In the genomic region with DNA sequence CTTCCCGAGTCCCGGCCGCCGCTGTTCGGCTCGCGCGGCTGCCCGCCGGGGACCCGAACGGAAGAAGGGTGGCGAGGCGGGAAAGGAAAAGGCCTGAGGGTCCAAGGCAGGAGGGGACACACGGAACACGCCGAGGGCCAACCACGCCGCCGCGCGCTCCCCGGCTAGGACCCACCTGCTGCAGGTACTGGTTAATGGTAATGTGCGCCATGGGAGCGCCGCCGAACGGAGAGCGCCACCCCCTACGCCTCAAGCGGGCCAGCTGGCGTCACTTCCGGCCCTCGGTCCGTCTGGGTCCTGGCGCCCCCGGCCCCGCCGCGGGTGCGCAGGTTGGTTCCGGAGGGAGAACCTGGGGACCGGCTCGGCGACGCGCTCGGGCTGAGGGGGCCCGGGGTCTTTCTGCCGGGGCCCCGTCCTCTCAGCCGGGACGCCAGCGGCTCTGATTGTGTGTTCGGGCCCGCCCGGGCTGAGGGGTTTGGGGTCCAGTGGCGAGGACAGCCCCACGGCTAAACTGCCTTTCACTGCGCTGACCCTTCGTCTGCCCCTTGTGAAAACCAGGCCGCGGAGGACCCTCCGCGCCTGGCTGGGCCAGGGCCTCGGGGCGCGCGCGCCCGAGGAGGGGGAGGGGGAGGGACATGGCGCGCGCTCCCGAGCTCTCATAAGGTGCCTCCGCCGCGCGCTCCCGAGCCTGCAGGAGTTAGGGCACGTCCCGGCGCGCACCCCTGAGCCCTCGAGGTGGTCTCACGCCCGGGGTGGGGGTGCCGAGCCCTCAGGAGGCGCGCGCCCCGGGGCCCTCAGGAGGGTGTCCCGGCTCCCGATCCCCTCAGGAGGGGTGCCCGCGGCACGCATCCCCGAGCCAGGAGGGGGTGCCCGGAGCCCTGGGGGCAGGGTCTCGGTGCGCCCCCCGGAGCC, we compare ENCODE assay signal across 1 cellular context.
TF ChIP-seq lines count a peak whose summit lies in the region.

A gene (minus strand): TSS at position 246 of the 912 bp plus-strand sequence. CDS start 35 bp downstream, at position 211.

TF ChIP-seq in HepG2, 621 proteins besides CTCF, POLR2A, EP300 and RAD21 (continued from another document and continues in another):
- TF ChIP-seq, protein P1, sequence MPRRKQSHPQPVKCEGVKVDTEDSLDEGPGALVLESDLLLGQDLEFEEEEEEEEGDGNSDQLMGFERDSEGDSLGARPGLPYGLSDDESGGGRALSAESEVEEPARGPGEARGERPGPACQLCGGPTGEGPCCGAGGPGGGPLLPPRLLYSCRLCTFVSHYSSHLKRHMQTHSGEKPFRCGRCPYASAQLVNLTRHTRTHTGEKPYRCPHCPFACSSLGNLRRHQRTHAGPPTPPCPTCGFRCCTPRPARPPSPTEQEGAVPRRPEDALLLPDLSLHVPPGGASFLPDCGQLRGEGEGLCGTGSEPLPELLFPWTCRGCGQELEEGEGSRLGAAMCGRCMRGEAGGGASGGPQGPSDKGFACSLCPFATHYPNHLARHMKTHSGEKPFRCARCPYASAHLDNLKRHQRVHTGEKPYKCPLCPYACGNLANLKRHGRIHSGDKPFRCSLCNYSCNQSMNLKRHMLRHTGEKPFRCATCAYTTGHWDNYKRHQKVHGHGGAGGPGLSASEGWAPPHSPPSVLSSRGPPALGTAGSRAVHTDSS (CRISPR knock-in tag; conservative IDR thresholded peaks at IDR 0.05): no peak
- TF ChIP-seq MEIS1 (CRISPR knock-in tag; IDR thresholded peaks at IDR 0.05; ENCODE audit: borderline replicate concordance) (no peak), ZFX (CRISPR knock-in tag; IDR thresholded peaks at IDR 0.05; ENCODE audit: low read depth) (peak; percentile 99), CENPT (CRISPR knock-in tag; IDR thresholded peaks at IDR 0.05; ENCODE audit: low read depth) (no peak), XRCC5 (optimal IDR thresholded peaks at IDR 0.05; ENCODE audit: low read length) (peak; percentile 95), ZNF282 (IDR thresholded peaks at IDR 0.05; ENCODE audit: partially characterized antibody) (no peak), ZMYM2 (CRISPR knock-in tag; IDR thresholded peaks at IDR 0.05) (0 out of 2 replicates have a peak, but pooled peaks have one; percentile 33), PHF8 (CRISPR knock-in tag; IDR thresholded peaks at IDR 0.05) (peak; percentile 97), SIN3A (IDR thresholded peaks at IDR 0.05; ENCODE audit: borderline replicate concordance, low read depth, low read length) (0 out of 2 replicates have a peak, but pooled peaks have one; percentile 70), ZNF3 (CRISPR knock-in tag; IDR thresholded peaks at IDR 0.05) (peak; percentile 68; the same call in 1 of the 2 replicates), ZBTB3 (CRISPR knock-in tag; IDR thresholded peaks at IDR 0.05; ENCODE audit: borderline replicate concordance, low read depth) (0 out of 2 replicates have a peak, but pooled peaks have one; percentile 29), SRF (IDR thresholded peaks at IDR 0.05; ENCODE audit: low read depth, low read length) (peak; percentile 74; the same call in 1 of the 2 replicates), POGZ (CRISPR knock-in tag; IDR thresholded peaks at IDR 0.05) (peak; percentile 87; the same call in 1 of the 2 replicates), HCFC1 (IDR thresholded peaks at IDR 0.05; ENCODE audit: low read depth, low read length) (peak; percentile 84), MED1 (CRISPR knock-in tag; IDR thresholded peaks at IDR 0.05) (peak; percentile 84), PAF1 (CRISPR knock-in tag; IDR thresholded peaks at IDR 0.05) (no peak), NCOA5 (CRISPR knock-in tag; IDR thresholded peaks at IDR 0.05) (0 out of 2 replicates have a peak, but pooled peaks have one; percentile 28), KDM5B (CRISPR knock-in tag; IDR thresholded peaks at IDR 0.05; ENCODE audit: borderline replicate concordance) (peak; percentile 96), REXO4 (CRISPR knock-in tag; IDR thresholded peaks at IDR 0.05; ENCODE audit: borderline replicate concordance) (no peak), ZNF367 (CRISPR knock-in tag; IDR thresholded peaks at IDR 0.05; ENCODE audit: borderline replicate concordance) (peak; percentile 89), TCF7 (IDR thresholded peaks at IDR 0.05; ENCODE audit: low read depth) (no peak; the same call in 1 of the 2 replicates), NFIC (IDR thresholded peaks at IDR 0.05; ENCODE audit: low read length) (no peak), ZNF549 (CRISPR knock-in tag; IDR thresholded peaks at IDR 0.05) (no peak; the same call in 1 of the 2 replicates), ATRX (CRISPR knock-in tag; IDR thresholded peaks at IDR 0.05; ENCODE audit: borderline replicate concordance) (no peak), PLRG1 (conservative IDR thresholded peaks at IDR 0.05) (no peak), ZNF678 (CRISPR knock-in tag; IDR thresholded peaks at IDR 0.05) (peak; percentile 90)
- TF ChIP-seq, protein P2, sequence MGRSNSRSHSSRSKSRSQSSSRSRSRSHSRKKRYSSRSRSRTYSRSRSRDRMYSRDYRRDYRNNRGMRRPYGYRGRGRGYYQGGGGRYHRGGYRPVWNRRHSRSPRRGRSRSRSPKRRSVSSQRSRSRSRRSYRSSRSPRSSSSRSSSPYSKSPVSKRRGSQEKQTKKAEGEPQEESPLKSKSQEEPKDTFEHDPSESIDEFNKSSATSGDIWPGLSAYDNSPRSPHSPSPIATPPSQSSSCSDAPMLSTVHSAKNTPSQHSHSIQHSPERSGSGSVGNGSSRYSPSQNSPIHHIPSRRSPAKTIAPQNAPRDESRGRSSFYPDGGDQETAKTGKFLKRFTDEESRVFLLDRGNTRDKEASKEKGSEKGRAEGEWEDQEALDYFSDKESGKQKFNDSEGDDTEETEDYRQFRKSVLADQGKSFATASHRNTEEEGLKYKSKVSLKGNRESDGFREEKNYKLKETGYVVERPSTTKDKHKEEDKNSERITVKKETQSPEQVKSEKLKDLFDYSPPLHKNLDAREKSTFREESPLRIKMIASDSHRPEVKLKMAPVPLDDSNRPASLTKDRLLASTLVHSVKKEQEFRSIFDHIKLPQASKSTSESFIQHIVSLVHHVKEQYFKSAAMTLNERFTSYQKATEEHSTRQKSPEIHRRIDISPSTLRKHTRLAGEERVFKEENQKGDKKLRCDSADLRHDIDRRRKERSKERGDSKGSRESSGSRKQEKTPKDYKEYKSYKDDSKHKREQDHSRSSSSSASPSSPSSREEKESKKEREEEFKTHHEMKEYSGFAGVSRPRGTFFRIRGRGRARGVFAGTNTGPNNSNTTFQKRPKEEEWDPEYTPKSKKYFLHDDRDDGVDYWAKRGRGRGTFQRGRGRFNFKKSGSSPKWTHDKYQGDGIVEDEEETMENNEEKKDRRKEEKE (IDR thresholded peaks at IDR 0.05): no peak
- TF ChIP-seq, protein P3, sequence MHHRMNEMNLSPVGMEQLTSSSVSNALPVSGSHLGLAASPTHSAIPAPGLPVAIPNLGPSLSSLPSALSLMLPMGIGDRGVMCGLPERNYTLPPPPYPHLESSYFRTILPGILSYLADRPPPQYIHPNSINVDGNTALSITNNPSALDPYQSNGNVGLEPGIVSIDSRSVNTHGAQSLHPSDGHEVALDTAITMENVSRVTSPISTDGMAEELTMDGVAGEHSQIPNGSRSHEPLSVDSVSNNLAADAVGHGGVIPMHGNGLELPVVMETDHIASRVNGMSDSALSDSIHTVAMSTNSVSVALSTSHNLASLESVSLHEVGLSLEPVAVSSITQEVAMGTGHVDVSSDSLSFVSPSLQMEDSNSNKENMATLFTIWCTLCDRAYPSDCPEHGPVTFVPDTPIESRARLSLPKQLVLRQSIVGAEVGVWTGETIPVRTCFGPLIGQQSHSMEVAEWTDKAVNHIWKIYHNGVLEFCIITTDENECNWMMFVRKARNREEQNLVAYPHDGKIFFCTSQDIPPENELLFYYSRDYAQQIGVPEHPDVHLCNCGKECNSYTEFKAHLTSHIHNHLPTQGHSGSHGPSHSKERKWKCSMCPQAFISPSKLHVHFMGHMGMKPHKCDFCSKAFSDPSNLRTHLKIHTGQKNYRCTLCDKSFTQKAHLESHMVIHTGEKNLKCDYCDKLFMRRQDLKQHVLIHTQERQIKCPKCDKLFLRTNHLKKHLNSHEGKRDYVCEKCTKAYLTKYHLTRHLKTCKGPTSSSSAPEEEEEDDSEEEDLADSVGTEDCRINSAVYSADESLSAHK (CRISPR knock-in tag; IDR thresholded peaks at IDR 0.05; ENCODE audit: borderline replicate concordance): no peak
- TF ChIP-seq, protein P4, sequence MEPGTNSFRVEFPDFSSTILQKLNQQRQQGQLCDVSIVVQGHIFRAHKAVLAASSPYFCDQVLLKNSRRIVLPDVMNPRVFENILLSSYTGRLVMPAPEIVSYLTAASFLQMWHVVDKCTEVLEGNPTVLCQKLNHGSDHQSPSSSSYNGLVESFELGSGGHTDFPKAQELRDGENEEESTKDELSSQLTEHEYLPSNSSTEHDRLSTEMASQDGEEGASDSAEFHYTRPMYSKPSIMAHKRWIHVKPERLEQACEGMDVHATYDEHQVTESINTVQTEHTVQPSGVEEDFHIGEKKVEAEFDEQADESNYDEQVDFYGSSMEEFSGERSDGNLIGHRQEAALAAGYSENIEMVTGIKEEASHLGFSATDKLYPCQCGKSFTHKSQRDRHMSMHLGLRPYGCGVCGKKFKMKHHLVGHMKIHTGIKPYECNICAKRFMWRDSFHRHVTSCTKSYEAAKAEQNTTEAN (CRISPR knock-in tag; conservative IDR thresholded peaks at IDR 0.05): no peak
- TF ChIP-seq, protein P5, sequence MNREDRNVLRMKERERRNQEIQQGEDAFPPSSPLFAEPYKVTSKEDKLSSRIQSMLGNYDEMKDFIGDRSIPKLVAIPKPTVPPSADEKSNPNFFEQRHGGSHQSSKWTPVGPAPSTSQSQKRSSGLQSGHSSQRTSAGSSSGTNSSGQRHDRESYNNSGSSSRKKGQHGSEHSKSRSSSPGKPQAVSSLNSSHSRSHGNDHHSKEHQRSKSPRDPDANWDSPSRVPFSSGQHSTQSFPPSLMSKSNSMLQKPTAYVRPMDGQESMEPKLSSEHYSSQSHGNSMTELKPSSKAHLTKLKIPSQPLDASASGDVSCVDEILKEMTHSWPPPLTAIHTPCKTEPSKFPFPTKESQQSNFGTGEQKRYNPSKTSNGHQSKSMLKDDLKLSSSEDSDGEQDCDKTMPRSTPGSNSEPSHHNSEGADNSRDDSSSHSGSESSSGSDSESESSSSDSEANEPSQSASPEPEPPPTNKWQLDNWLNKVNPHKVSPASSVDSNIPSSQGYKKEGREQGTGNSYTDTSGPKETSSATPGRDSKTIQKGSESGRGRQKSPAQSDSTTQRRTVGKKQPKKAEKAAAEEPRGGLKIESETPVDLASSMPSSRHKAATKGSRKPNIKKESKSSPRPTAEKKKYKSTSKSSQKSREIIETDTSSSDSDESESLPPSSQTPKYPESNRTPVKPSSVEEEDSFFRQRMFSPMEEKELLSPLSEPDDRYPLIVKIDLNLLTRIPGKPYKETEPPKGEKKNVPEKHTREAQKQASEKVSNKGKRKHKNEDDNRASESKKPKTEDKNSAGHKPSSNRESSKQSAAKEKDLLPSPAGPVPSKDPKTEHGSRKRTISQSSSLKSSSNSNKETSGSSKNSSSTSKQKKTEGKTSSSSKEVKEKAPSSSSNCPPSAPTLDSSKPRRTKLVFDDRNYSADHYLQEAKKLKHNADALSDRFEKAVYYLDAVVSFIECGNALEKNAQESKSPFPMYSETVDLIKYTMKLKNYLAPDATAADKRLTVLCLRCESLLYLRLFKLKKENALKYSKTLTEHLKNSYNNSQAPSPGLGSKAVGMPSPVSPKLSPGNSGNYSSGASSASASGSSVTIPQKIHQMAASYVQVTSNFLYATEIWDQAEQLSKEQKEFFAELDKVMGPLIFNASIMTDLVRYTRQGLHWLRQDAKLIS (CRISPR knock-in tag; IDR thresholded peaks at IDR 0.05): no peak; the same call in 1 of the 2 replicates
- TF ChIP-seq, protein P6, sequence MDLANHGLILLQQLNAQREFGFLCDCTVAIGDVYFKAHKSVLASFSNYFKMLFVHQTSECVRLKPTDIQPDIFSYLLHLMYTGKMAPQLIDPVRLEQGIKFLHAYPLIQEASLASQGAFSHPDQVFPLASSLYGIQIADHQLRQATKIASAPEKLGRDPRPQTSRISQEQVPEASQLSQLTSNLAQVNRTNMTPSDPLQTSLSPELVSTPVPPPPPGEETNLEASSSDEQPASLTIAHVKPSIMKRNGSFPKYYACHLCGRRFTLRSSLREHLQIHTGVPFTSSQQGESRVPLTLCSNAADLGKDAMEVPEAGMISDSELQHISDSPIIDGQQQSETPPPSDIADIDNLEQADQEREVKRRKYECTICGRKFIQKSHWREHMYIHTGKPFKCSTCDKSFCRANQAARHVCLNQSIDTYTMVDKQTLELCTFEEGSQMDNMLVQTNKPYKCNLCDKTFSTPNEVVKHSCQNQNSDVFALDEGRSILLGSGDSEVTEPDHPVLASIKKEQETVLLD (CRISPR knock-in tag; IDR thresholded peaks at IDR 0.05; ENCODE audit: low read depth): peak; percentile 98
- TF ChIP-seq, protein P7, sequence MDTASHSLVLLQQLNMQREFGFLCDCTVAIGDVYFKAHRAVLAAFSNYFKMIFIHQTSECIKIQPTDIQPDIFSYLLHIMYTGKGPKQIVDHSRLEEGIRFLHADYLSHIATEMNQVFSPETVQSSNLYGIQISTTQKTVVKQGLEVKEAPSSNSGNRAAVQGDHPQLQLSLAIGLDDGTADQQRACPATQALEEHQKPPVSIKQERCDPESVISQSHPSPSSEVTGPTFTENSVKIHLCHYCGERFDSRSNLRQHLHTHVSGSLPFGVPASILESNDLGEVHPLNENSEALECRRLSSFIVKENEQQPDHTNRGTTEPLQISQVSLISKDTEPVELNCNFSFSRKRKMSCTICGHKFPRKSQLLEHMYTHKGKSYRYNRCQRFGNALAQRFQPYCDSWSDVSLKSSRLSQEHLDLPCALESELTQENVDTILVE (CRISPR knock-in tag; IDR thresholded peaks at IDR 0.05): peak; percentile 99
- TF ChIP-seq, protein P8, sequence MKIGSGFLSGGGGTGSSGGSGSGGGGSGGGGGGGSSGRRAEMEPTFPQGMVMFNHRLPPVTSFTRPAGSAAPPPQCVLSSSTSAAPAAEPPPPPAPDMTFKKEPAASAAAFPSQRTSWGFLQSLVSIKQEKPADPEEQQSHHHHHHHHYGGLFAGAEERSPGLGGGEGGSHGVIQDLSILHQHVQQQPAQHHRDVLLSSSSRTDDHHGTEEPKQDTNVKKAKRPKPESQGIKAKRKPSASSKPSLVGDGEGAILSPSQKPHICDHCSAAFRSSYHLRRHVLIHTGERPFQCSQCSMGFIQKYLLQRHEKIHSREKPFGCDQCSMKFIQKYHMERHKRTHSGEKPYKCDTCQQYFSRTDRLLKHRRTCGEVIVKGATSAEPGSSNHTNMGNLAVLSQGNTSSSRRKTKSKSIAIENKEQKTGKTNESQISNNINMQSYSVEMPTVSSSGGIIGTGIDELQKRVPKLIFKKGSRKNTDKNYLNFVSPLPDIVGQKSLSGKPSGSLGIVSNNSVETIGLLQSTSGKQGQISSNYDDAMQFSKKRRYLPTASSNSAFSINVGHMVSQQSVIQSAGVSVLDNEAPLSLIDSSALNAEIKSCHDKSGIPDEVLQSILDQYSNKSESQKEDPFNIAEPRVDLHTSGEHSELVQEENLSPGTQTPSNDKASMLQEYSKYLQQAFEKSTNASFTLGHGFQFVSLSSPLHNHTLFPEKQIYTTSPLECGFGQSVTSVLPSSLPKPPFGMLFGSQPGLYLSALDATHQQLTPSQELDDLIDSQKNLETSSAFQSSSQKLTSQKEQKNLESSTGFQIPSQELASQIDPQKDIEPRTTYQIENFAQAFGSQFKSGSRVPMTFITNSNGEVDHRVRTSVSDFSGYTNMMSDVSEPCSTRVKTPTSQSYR (CRISPR knock-in tag; IDR thresholded peaks at IDR 0.05; ENCODE audit: borderline replicate concordance): peak; percentile 80; the same call in 1 of the 2 replicates
- TF ChIP-seq, protein P9, sequence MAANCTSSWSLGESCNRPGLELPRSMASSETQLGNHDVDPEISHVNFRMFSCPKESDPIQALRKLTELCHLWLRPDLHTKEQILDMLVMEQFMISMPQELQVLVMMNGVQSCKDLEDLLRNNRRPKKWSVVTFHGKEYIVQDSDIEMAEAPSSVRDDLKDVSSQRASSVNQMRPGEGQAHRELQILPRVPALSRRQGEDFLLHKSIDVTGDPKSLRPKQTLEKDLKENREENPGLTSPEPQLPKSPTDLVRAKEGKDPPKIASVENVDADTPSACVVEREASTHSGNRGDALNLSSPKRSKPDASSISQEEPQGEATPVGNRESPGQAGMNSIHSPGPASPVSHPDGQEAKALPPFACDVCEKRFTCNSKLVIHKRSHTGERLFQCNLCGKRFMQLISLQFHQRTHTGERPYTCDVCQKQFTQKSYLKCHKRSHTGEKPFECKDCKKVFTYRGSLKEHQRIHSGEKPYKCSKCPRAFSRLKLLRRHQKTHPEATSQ (CRISPR knock-in tag; IDR thresholded peaks at IDR 0.05; ENCODE audit: borderline replicate concordance): peak; percentile 73
